ENCODE assay signal across 14 cellular contexts in the genomic region with DNA sequence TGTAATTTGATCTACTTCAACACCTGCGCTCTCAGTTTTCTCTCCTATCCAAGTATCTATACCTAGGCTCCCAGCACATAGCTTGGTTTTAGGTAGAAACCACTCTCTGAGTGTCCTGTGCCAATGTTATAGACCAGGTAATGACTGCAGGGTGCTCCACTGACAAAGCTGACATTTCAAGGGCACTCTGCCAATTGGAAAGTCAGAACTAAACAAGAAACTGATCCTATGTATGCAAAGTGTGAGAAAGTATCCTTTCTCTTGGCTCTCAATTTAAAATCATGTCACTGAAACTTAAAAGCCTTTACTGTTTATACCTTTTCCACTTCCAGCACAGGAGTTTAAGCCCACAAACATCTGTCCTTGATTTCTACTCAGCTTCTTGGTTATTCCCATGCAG. TPM values are rescaled to one million over a fixed set of nuclear protein-coding genes. Genes with fewer than 3 reads are reported as not detected.
DNase-seq lines count a peak whose midpoint lies in the region; ATAC-seq and TF ChIP-seq lines count a peak whose summit lies in the region.
"Had no signal": no experiment of that assay in that cellular context is flagged by ENCODE, and none has a peak within 500 bp of the region (broad histone marks: within the 10 kb centered on the region; RNA-seq: fewer than 3 reads in every experiment).

No MANE protein-coding gene starts in this region.

- no peak for DNase-seq in COLO668 (lab: John Stamatoyannopoulos, UW; ENCODE audit: unreplicated experiment)
- no peak for DNase-seq in ecto neural progenitor cell (ENCODE audit: low spot score)
- no peak for DNase-seq in NCI-H526 (lab: John Stamatoyannopoulos, UW)
- DNase-seq in right atrium auricular region (ENCODE audit: low spot score), result no peak
- DNase-seq: COR-L47, heart right ventricle, NCI-H187, SHP77 treated with DMSO at 0.1 percent for 48 hours had no signal

- H3K9me3 ChIP-seq in right atrium auricular region, result no peaks in the 10 kb centered on the region
- H3K9me3 ChIP-seq: heart right ventricle had no signal

- no peaks in the 10 kb centered on the region for H3K4me1 ChIP-seq in right atrium auricular region
- H3K4me1 ChIP-seq: heart right ventricle had no signal

- no peak overlapping the region for H3K4me3 ChIP-seq in right atrium auricular region
- H3K4me3 ChIP-seq: heart right ventricle had no signal

- no peaks in the 10 kb centered on the region for H3K27me3 ChIP-seq in right atrium auricular region

- no peak overlapping the region for H3K27ac ChIP-seq in right atrium auricular region
- H3K27ac ChIP-seq: heart right ventricle had no signal

- TF ChIP-seq CTCF in right atrium auricular region (IDR thresholded peaks at IDR 0.05), result no peak

- ATAC-seq in GM18511 (IDR thresholded peaks at IDR 0.05; ENCODE audit: unreplicated experiment), result peak; percentile 81
- peak; percentile 67 for ATAC-seq in GM19351 (IDR thresholded peaks at IDR 0.05; ENCODE audit: unreplicated experiment)
- ATAC-seq in HG02798 (IDR thresholded peaks at IDR 0.05; ENCODE audit: poor library complexity, unreplicated experiment), result peak; percentile 63
- ATAC-seq in HG03565 (IDR thresholded peaks at IDR 0.05; ENCODE audit: unreplicated experiment), result peak; percentile 53
- ATAC-seq: heart right ventricle, WTC11 had no signal

- no peaks in the 10 kb centered on the region for H3K36me3 ChIP-seq in right atrium auricular region
- H3K36me3 ChIP-seq: heart right ventricle had no signal

RNA-seq across cellular contexts. Expression of a gene that starts 45.0 kb away (rescaled TPM):
- not detected for total RNA-seq in right atrium auricular region
- total RNA-seq: dermis microvascular lymphatic vessel endothelial cell had no signal

RNA-seq across cellular contexts. Expression of a gene that starts 49.9 kb away (rescaled TPM):
- 10 to 100 TPM in 1 of 2 donors, 1 to 10 TPM in 1; 4.0 to 12.5 TPM for total RNA-seq in right atrium auricular region
- total RNA-seq: dermis microvascular lymphatic vessel endothelial cell had no signal
